In genomic region chr3:187012609-187013051, GRCh38 we compare ENCODE assay signal across 9 cellular contexts.
A peak's percentile ranks its signal among the peaks of the same experiment; 100 is the strongest.
DNase-seq lines count a peak whose midpoint lies in the region; ATAC-seq, FAIRE-seq and TF ChIP-seq lines count a peak whose summit lies in the region.
"Had no signal": no experiment of that assay in that cellular context is flagged by ENCODE, and none has a peak within 500 bp of the region (broad histone marks: within the 10 kb centered on the region; RNA-seq: fewer than 3 reads in every experiment).

No MANE protein-coding gene starts in this region.

- H3K36me3 Mint-ChIP-seq in Calu3 (ENCODE audit: insufficient read depth, unreplicated experiment): no peaks in the 10 kb centered on the region

- DNase-seq in GM19239 (ENCODE audit: insufficient read length, low spot score) (no peak), fibroblast of lung (ENCODE audit: low read depth in 2 of 2) (peak in 1 of 2 donors; percentile 9), Calu3 (no peak)
- peak; percentile 50 to 51 for DNase-seq in activated CD4-positive, alpha-beta T cell treated with anti-CD3 and anti-CD28 coated beads for 4 hours
- DNase-seq in stimulated activated CD4-positive, alpha-beta T cell treated with anti-CD3 and anti-CD28 coated beads, Interleukin-2, amount 100 ng/mL, for 24 hours: peak; percentile 45 to 58

- no peaks in the 10 kb centered on the region for H3K36me3 ChIP-seq in fibroblast of lung (ENCODE audit: control insufficient read depth, insufficient read depth, low read length)

- H3K4me1 ChIP-seq in fibroblast of lung (ENCODE audit: control insufficient read depth, extremely low read depth, insufficient read depth, low read length): no peaks in the 10 kb centered on the region

- BruUV-seq in Calu3 (replicated peaks; lab: Mats Ljungman, UMichigan): no TSS peak

- TF ChIP-seq CTCF in fibroblast of lung (conservative IDR thresholded peaks at IDR 0.05 in 1 of 2, IDR thresholded peaks at IDR 0.05 in 1 of 2; ENCODE audit: low read depth in 1 of 2, low read length in 2 of 2) (no peak), Calu3 (IDR thresholded peaks at IDR 0.05; ENCODE audit: unreplicated experiment) (no peak)

- CTCF ChIA-PET in Calu3 (lab: Charles Lee): no interaction called here

- FAIRE-seq in GM19239 (lab: Jason Lieb, UNC): peak; percentile 84
- FAIRE-seq: endometrium had no signal

- no peak overlapping the region for H3K27ac Mint-ChIP-seq in Calu3 (ENCODE audit: unreplicated experiment)

- H3K4me1 Mint-ChIP-seq in Calu3 (ENCODE audit: low read depth, unreplicated experiment): no peaks in the 10 kb centered on the region

- no peak overlapping the region for H3K27ac ChIP-seq in fibroblast of lung (ENCODE audit: insufficient read depth, low read length)

- H3K4me3 Mint-ChIP-seq in Calu3 (ENCODE audit: low read depth, unreplicated experiment): no peak overlapping the region

- H4K20me1 ChIP-seq in fibroblast of lung (ENCODE audit: control insufficient read depth, extremely low read depth, insufficient read depth, low read length): no peaks in the 10 kb centered on the region

- no peak overlapping the region for H3K9ac ChIP-seq in fibroblast of lung (ENCODE audit: insufficient read depth, low read length)

- H3K4me2 ChIP-seq in fibroblast of lung (ENCODE audit: extremely low read depth, insufficient read depth, low read length): no peak overlapping the region

- H3K4me3 ChIP-seq in fibroblast of lung (replicated peaks in 1 of 4; ENCODE audit: control extremely low read depth in 1 of 4, insufficient read depth in 1 of 4, low read depth in 3 of 4, low read length in 4 of 4): no peak overlapping the region

- no peaks in the 10 kb centered on the region for H3K9me3 Mint-ChIP-seq in Calu3 (ENCODE audit: low read depth, unreplicated experiment)

- no peaks in the 10 kb centered on the region for H3K27me3 ChIP-seq in fibroblast of lung (ENCODE audit: control insufficient read depth, insufficient read depth, low read length)

- no peaks in the 10 kb centered on the region for H3K27me3 Mint-ChIP-seq in Calu3 (ENCODE audit: unreplicated experiment)

- ATAC-seq in GM19397 (IDR thresholded peaks at IDR 0.05; ENCODE audit: unreplicated experiment) (no peak), GM19467 (IDR thresholded peaks at IDR 0.05; ENCODE audit: unreplicated experiment) (no peak), HG02678 (IDR thresholded peaks at IDR 0.05; ENCODE audit: unreplicated experiment) (no peak)

- H3K79me2 ChIP-seq in fibroblast of lung (ENCODE audit: control insufficient read depth, insufficient read depth, low read length): no peaks in the 10 kb centered on the region

- H3K9me3 ChIP-seq in fibroblast of lung (ENCODE audit: control insufficient read depth, insufficient read depth, low read depth, low read length): no peaks in the 10 kb centered on the region

- H2AFZ ChIP-seq in fibroblast of lung (ENCODE audit: low read length): peak overlapping the region; percentile 46

- intact Hi-C loops in Calu3 (cut with micrococcal nuclease; ENCODE audit: unreplicated experiment): no loop called here

Comparison
In these comparisons a context has a peak if more than half of its experiments do, and no peak if none do; other contexts are left out.
1. DNase-seq: peak in activated CD4-positive, alpha-beta T cell treated with anti-CD3 and anti-CD28 coated beads for 4 hours (2 of 2) and stimulated activated CD4-positive, alpha-beta T cell treated with anti-CD3 and anti-CD28 coated beads, Interleukin-2, amount 100 ng/mL, for 24 hours (2 of 2); none in GM19239 (single experiment) and Calu3 (single experiment).